ENCODE assay signal across 19 cellular contexts in genomic region chr22:36285545-36285944, GRCh38. TPM values are rescaled to one million over a fixed set of nuclear protein-coding genes. Genes with fewer than 3 reads are reported as not detected.
DNase-seq lines count a peak whose midpoint lies in the region; ATAC-seq and TF ChIP-seq lines count a peak whose summit lies in the region.
"Had no signal": no experiment of that assay in that cellular context is flagged by ENCODE, and none has a peak within 500 bp of the region (broad histone marks: within the 10 kb centered on the region; RNA-seq: fewer than 3 reads in every experiment).

No MANE protein-coding gene starts in this region.

- peak; percentile 54 for DNase-seq in testis
- no peak for DNase-seq in NCI-H526 (lab: John Stamatoyannopoulos, UW)
- no peak for DNase-seq in CD1c-positive myeloid dendritic cell (ENCODE audit: extremely low spot score)
- DNase-seq: activated CD8-positive, alpha-beta T cell treated with anti-CD3 and anti-CD28 coated beads for 36 hours; amniotic stem cell; HCEC 1CT; NCI-H1436 treated with DMSO at 0.1 percent for 48 hours; NCI-H2227 treated with DMSO at 0.1 percent for 48 hours; RPMI8226; stimulated activated CD4-positive, alpha-beta T cell treated with anti-CD3 and anti-CD28 coated beads, Interleukin-12 subunit alpha, Interleukin-12 subunit beta, amount 100 ng/mL, for 4 hours; T-helper 1 cell had no signal

- H3K4me1 ChIP-seq in HUES6 (ENCODE audit: control insufficient read depth, insufficient read depth, low read length) (no peaks in the 10 kb centered on the region), esophagus (ENCODE audit: control insufficient read depth in 2 of 2, insufficient read depth in 2 of 2, low read length in 1 of 2) (peaks cover 0 to 2% of the 10 kb centered on the region in 2 donors), muscle layer of colon (ENCODE audit: insufficient read depth, low read length) (peaks cover 36% of the 10 kb centered on the region), testis (peaks cover 21% of the 10 kb centered on the region)

- 83 to 87% methylated on average over 21 of the region's 21 CpGs for WGBS in esophagus, 2 donors
- 44 to 83% methylated on average over 18 to 21 of the region's 21 CpGs for WGBS in testis, 2 donors

- ATAC-seq in HG03521 (IDR thresholded peaks at IDR 0.05; ENCODE audit: unreplicated experiment) = no peak
- ATAC-seq: activated CD8-positive, alpha-beta T cell treated with anti-CD3 and anti-CD28 coated beads for 36 hours; left lung; naive thymus-derived CD8-positive, alpha-beta T cell; stimulated activated memory B cell treated with anti-CD40 and anti-IgM and Interleukin-4, amounts not matched to agents 10 μg/mL and 1 μg/mL and 100 μg/mL, for 72 hours had no signal

- H3K36me3 ChIP-seq in HUES6 (ENCODE audit: control insufficient read depth, insufficient read depth, low read length) (peaks cover 89% of the 10 kb centered on the region), esophagus (ENCODE audit: control insufficient read depth in 2 of 2, insufficient read depth in 2 of 2, low read length in 1 of 2) (peaks cover 30 to 74% of the 10 kb centered on the region in 2 donors), muscle layer of colon (ENCODE audit: insufficient read depth, low read length) (peaks cover 83% of the 10 kb centered on the region), testis (ENCODE audit: low read depth, missing control alignments) (no peaks in the 10 kb centered on the region)

- H3K27ac ChIP-seq in HUES6 (ENCODE audit: low read depth, low read length) (0 out of 2 replicates have a peak overlapping the region, but pooled peaks have one; percentile 15), esophagus (ENCODE audit: low read depth in 2 of 2, low read length in 1 of 2) (peak overlapping the region; percentile 22 to 43), muscle layer of colon (ENCODE audit: low read depth, low read length) (peak overlapping the region; percentile 79), testis (peak overlapping the region; percentile 60 to 71)
- H3K27ac ChIP-seq: left lung, VCaP had no signal

- H3K27me3 ChIP-seq in HUES6 (ENCODE audit: control insufficient read depth, insufficient read depth, low read length) = no peaks in the 10 kb centered on the region
- no peaks in the 10 kb centered on the region for H3K27me3 ChIP-seq in esophagus (ENCODE audit: control insufficient read depth in 1 of 2, insufficient read depth in 2 of 2, low read length in 2 of 2)
- no peaks in the 10 kb centered on the region for H3K27me3 ChIP-seq in muscle layer of colon (ENCODE audit: control insufficient read depth in 1 of 2, insufficient read depth in 2 of 2, low read length in 2 of 2)
- no peaks in the 10 kb centered on the region for H3K27me3 ChIP-seq in testis
- H3K27me3 ChIP-seq: left lung had no signal

- H3K9ac ChIP-seq in HUES6 (ENCODE audit: low read length) = no peak overlapping the region
- peak overlapping the region; percentile 1 for H3K9ac ChIP-seq in muscle layer of colon (ENCODE audit: low read length)

- no peak overlapping the region for H3K4me3 ChIP-seq in HUES6 (ENCODE audit: low read depth, low read length)
- H3K4me3 ChIP-seq in esophagus (ENCODE audit: low read depth in 1 of 2, low read length in 2 of 2) = no peak overlapping the region
- H3K4me3 ChIP-seq in muscle layer of colon (ENCODE audit: low read depth in 1 of 2, low read length in 2 of 2) = no peak overlapping the region
- H3K4me3 ChIP-seq in testis = no peak overlapping the region
- H3K4me3 ChIP-seq: left lung had no signal

- intact Hi-C loops in testis (cut with DNase I; ENCODE audit: low total_unique reads) = loop anchor here (10.0 kb wide), 1 partner anchor 91 kb away; no protein-coding TSS in a partner anchor

- H3K9me3 ChIP-seq in HUES6 (ENCODE audit: control insufficient read depth, insufficient read depth, low read depth, low read length) (no peaks in the 10 kb centered on the region), esophagus (ENCODE audit: control insufficient read depth in 2 of 2, insufficient read depth in 1 of 2, low read depth in 1 of 2, low read length in 1 of 2) (no peaks in the 10 kb centered on the region), muscle layer of colon (ENCODE audit: low read length) (no peaks in the 10 kb centered on the region), testis (no peaks in the 10 kb centered on the region)
- H3K9me3 ChIP-seq: left lung had no signal

- TF ChIP-seq POLR2A in testis (IDR thresholded peaks at IDR 0.05) = no peak

- TF ChIP-seq CTCF in testis (IDR thresholded peaks at IDR 0.05) = no peak

RNA-seq across cellular contexts. Expression of gene APOL1, which starts 32.6 kb away (rescaled TPM):
- 10 to 100 TPM in 1 of 2 donors, 1 to 10 TPM in 1; 9.8 to 10.5 TPM for polyA plus RNA-seq in esophagus
- total RNA-seq in testis = 1 to 10 TPM; 5.0 to 9.4 TPM
- polyA plus RNA-seq in testis (ENCODE audit: insufficient read depth, low read depth, low replicate concordance) = 24.4 TPM

RNA-seq across cellular contexts. Expression of gene APOL2, which starts 46.2 kb away (rescaled TPM):
- polyA plus RNA-seq in esophagus (10 to 100 TPM in 1 of 2 donors, 1 to 10 TPM in 1; 9.2 to 14.9 TPM), testis (ENCODE audit: insufficient read depth, low read depth, low replicate concordance) (16.6 TPM)
- total RNA-seq in testis = 10 to 100 TPM; 19.5 to 34.5 TPM

Comparison
In these comparisons a context has a peak if more than half of its experiments do, and no peak if none do; other contexts are left out.
1. H3K27ac ChIP-seq: peak in every context shown above with its lines; median percentile 79 in muscle layer of colon; 66 in testis; 32 in esophagus; 15 in HUES6.